ENCODE assay signal across 24 cellular contexts in genomic region chr10:127303746-127304145, GRCh38.
"Had no signal": no experiment of that assay in that cellular context is flagged by ENCODE, and none has a peak within 500 bp of the region (broad histone marks: within the 10 kb centered on the region; RNA-seq: fewer than 3 reads in every experiment).

No MANE protein-coding gene starts in this region.

- H3K9me3 Mint-ChIP-seq: dendritic cell treated with granulocyte-macrophage colony-stimulating factor and Interleukin-4, amounts not matched to agents 40 ng/mL and 50 ng/mL, for 4 days; effector memory CD8-positive, alpha-beta T cell; endodermal cell; immature natural killer cell; mesothelial cell of epicardium had no signal

- H3K4me3 Mint-ChIP-seq: dendritic cell treated with granulocyte-macrophage colony-stimulating factor and Interleukin-4, amounts not matched to agents 40 ng/mL and 50 ng/mL, for 4 days; effector memory CD8-positive, alpha-beta T cell; endodermal cell; immature natural killer cell; mesothelial cell of epicardium had no signal

- H3K4me3 ChIP-seq: esophagus squamous epithelium, gastrocnemius medialis, heart right ventricle, left lung, lower lobe of right lung, mucosa of descending colon had no signal

- ATAC-seq: effector memory CD8-positive, alpha-beta T cell; gastrocnemius medialis; heart right ventricle; left lung; left ventricle myocardium superior; lower lobe of right lung; mucosa of descending colon had no signal

- H3K9me3 ChIP-seq: esophagus squamous epithelium, gastrocnemius medialis, heart right ventricle, left lung, lower lobe of right lung, mucosa of descending colon had no signal

- H3K4me1 Mint-ChIP-seq: mesothelial cell of epicardium, naive B cell had no signal

- H3K27me3 ChIP-seq: esophagus squamous epithelium, gastrocnemius medialis, heart right ventricle, left lung had no signal

- H3K27ac ChIP-seq: epithelial cell of prostate, esophagus squamous epithelium, gastrocnemius medialis, heart right ventricle, left lung, lower lobe of right lung had no signal

- H3K4me1 ChIP-seq: gastrocnemius medialis, left lung, lower lobe of right lung had no signal

- H3K36me3 Mint-ChIP-seq: mesothelial cell of epicardium, naive B cell had no signal

- H3K36me3 ChIP-seq: esophagus squamous epithelium, gastrocnemius medialis, heart right ventricle, left lung, lower lobe of right lung had no signal

- DNase-seq: cortex of kidney; effector CD8-positive, alpha-beta T cell; effector memory CD8-positive, alpha-beta T cell; erythroblast; esophagus squamous epithelium; foreskin fibroblast; foreskin melanocyte; gastrocnemius medialis; glutamatergic neuron; head of caudate nucleus; heart right ventricle; hippocampal formation; immature natural killer cell; left cardiac atrium; left lung; left ventricle myocardium superior; lower lobe of right lung; mesenchymal stem cell; mucosa of descending colon; naive B cell had no signal

- H3K27me3 Mint-ChIP-seq: dendritic cell treated with granulocyte-macrophage colony-stimulating factor and Interleukin-4, amounts not matched to agents 40 ng/mL and 50 ng/mL, for 4 days; effector memory CD8-positive, alpha-beta T cell; naive B cell had no signal

- H3K27ac Mint-ChIP-seq: dendritic cell treated with granulocyte-macrophage colony-stimulating factor and Interleukin-4, amounts not matched to agents 40 ng/mL and 50 ng/mL, for 4 days; effector memory CD8-positive, alpha-beta T cell; endodermal cell; mesothelial cell of epicardium; naive B cell had no signal
